17 cellular contexts compared by ENCODE assay signal in the genomic region with DNA sequence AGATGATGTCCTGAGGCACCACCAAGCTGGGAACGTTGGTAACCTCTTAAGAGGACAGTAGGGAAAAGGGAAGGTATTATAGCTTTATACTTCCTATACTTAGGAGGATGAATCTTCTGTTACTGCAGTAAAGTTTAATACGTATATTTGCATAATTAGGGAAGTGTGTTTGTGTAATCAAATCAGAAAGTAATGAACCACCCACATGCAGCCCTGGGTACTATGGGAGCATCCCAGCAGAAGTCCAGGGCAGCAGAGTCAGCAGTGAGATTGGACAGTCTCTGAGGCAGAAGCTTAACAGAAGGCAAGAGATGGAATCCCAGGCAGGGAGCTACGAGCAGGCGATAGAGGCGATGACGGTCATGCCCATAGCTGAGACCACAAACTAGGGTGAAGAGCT.
"Had no signal": no experiment of that assay in that cellular context is flagged by ENCODE, and none has a peak within 500 bp of the region (broad histone marks: within the 10 kb centered on the region; RNA-seq: fewer than 3 reads in every experiment).

No MANE protein-coding gene starts in this region.

- DNase-seq: activated CD4-positive, alpha-beta T cell treated with anti-CD3 and anti-CD28 coated beads, Interleukin-2, amount 10 ng/mL, durations not matched to agents 7 days and 5 days; activated CD4-positive, CD25-positive, alpha-beta regulatory T cell; activated naive CD4-positive, alpha-beta T cell treated with Interleukin-2 at 50 U/mL for 16 hours; effector memory CD4-positive, alpha-beta T cell; gastrocnemius medialis; kidney; left ventricle myocardium inferior; mesendoderm; retina; stimulated activated CD4-positive, alpha-beta T cell treated with anti-CD3 and anti-CD28 coated beads, Interleukin-15, amount 100 ng/mL, for 24 hours; stimulated activated CD4-positive, alpha-beta T cell treated with anti-CD3 and anti-CD28 coated beads, Interleukin-4, amount 100 ng/mL, for 24 hours; substantia nigra; T-helper 2 cell had no signal

- H3K4me3 Mint-ChIP-seq: activated CD4-positive, alpha-beta T cell treated with anti-CD3 and anti-CD28 coated beads, Interleukin-2, amount 10 ng/mL, durations not matched to agents 7 days and 5 days; central memory CD8-positive, alpha-beta T cell; type B pancreatic cell had no signal

- H3K27ac Mint-ChIP-seq: activated CD4-positive, alpha-beta T cell treated with anti-CD3 and anti-CD28 coated beads, Interleukin-2, amount 10 ng/mL, durations not matched to agents 7 days and 5 days; type B pancreatic cell had no signal

- H3K9ac ChIP-seq: parathyroid adenoma had no signal

- H3K27ac ChIP-seq: gastrocnemius medialis, left ventricle myocardium inferior, parathyroid adenoma had no signal

- H3K9me3 Mint-ChIP-seq: activated CD4-positive, alpha-beta T cell treated with anti-CD3 and anti-CD28 coated beads, Interleukin-2, amount 10 ng/mL, durations not matched to agents 7 days and 5 days; central memory CD8-positive, alpha-beta T cell; type B pancreatic cell had no signal

- H3K4me3 ChIP-seq: adrenal gland, gastrocnemius medialis, left ventricle myocardium inferior had no signal

- H3K36me3 ChIP-seq: adrenal gland, gastrocnemius medialis had no signal

- H3K9me3 ChIP-seq: adrenal gland, gastrocnemius medialis, left ventricle myocardium inferior had no signal

- H3K27me3 Mint-ChIP-seq: activated CD4-positive, alpha-beta T cell treated with anti-CD3 and anti-CD28 coated beads, Interleukin-2, amount 10 ng/mL, durations not matched to agents 7 days and 5 days; central memory CD8-positive, alpha-beta T cell; type B pancreatic cell had no signal

- ATAC-seq: gastrocnemius medialis had no signal

- H3K27me3 ChIP-seq: adrenal gland, gastrocnemius medialis had no signal
